Comparison of ENCODE assay signal across 1 cellular context in the genomic region with DNA sequence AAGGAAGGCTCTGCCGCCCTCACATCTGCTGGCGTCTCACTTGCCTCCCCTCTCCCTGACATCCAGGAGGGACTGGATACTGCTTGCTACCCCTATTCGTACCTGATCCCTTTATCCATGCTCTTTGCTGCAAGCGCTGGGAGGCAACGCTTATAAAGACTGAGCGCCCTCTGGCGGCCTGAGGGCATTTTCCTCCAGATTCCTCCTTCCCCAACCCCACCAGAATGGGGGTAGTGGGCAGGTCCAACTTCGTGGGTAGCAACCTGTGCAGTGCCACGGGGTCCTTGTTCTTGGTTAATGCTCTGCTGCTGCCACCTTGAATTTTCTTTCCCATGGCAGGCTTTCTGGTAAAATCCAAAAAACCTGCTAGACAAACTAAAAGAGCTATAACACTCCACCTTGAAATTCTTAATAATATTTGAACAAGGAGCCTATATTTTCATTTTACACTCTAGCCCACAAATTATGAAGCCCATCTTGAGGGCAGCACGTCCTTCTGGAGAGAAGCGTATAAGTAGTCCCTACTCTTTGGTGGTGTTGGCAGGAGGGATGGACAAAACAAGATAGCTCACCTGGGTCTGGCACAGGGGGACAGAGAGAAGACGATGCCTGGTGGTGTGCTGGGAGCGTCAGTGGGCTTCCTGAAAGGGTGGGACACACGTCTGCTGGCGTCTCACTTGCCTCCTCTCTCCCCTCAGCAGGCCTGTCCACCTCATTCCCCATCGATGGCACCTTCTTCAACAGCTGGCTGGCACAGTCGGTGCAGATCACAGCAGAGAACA.
TF ChIP-seq lines count a peak whose summit lies in the region.

No MANE protein-coding gene starts in this region.

TF ChIP-seq in SK-N-SH treated with all-trans-retinoic acid at 6 μM for 48 hours, 23 proteins besides CTCF, POLR2A, EP300 and RAD21 (continued from another document):
- TF ChIP-seq, protein P1, sequence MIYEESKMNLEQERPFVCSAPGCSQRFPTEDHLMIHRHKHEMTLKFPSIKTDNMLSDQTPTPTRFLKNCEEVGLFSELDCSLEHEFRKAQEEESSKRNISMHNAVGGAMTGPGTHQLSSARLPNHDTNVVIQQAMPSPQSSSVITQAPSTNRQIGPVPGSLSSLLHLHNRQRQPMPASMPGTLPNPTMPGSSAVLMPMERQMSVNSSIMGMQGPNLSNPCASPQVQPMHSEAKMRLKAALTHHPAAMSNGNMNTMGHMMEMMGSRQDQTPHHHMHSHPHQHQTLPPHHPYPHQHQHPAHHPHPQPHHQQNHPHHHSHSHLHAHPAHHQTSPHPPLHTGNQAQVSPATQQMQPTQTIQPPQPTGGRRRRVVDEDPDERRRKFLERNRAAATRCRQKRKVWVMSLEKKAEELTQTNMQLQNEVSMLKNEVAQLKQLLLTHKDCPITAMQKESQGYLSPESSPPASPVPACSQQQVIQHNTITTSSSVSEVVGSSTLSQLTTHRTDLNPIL (CRISPR knock-in tag; IDR thresholded peaks at IDR 0.05; ENCODE audit: low read depth) = no peak
- TF ChIP-seq ESRRG (CRISPR knock-in tag; IDR thresholded peaks at IDR 0.05) = no peak
TF ChIP-seq in SK-N-SH treated with all-trans-retinoic acid at 6 μM for 48 hours: peak in this region for 0.
